Comparison of ENCODE assay signal across 34 cellular contexts in the genomic region with DNA sequence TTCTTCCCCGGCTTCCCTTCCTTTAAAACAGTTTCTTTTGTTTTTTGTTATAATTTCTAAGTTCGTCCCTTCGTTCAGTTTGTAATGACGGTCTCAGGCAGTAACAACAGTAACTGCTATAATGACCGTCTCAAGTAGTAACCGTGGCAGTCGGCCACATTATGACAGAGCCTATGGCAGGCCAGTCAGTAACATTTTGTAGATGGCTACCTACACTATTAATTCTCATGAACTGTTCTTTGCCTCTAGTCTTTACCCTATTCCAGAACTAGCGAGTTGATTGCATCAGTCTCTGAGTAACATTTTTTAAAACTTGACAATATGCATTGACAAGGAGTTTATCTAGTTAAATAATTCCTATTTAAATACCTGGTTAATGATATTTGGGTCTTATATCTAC. TPM values are rescaled to one million over a fixed set of nuclear protein-coding genes. Genes with fewer than 3 reads are reported as not detected.
"Had no signal": no experiment of that assay in that cellular context is flagged by ENCODE, and none has a peak within 500 bp of the region (broad histone marks: within the 10 kb centered on the region; RNA-seq: fewer than 3 reads in every experiment).

No MANE protein-coding gene starts in this region.

- H3K36me3 ChIP-seq: adrenal gland, ascending aorta, breast epithelium, cardiac muscle cell, heart right ventricle, WERI-Rb-1 had no signal

- H3K27ac Mint-ChIP-seq: activated B cell treated with CpG ODN at 0.5 μM for 24 hours; activated CD8-positive, alpha-beta T cell treated with anti-CD3 and anti-CD28 coated beads for 36 hours; activated naive CD4-positive, alpha-beta T cell treated with anti-CD3 and anti-CD28 coated beads for 36 hours; activated naive CD4-positive, alpha-beta T cell treated with anti-CD3 and anti-CD28 coated beads, Interleukin-2, amount 50 U/mL, for 24 hours; activated naive CD8-positive, alpha-beta T cell treated with anti-CD3 and anti-CD28 coated beads for 36 hours; activated naive CD8-positive, alpha-beta T cell treated with anti-CD3 and anti-CD28 coated beads, Interleukin-2, amount 50 U/mL, for 24 hours; activated T-helper 17 cell treated with anti-CD3 and anti-CD28 coated beads, Interleukin-2, amount 50 U/mL, for 72 hours; brain; dendritic cell treated with granulocyte-macrophage colony-stimulating factor and Interleukin-4, amounts not matched to agents 40 ng/mL and 50 ng/mL, for 4 days; endodermal cell; T-helper 17 cell; T-helper 2 cell treated with Interferon-gamma antibody and Interleukin-4, amounts not matched to agents 5 μg/mL and 100 μg/mL, for 36 hours had no signal

- H3K9me3 Mint-ChIP-seq: activated CD8-positive, alpha-beta T cell treated with anti-CD3 and anti-CD28 coated beads for 36 hours; activated naive CD4-positive, alpha-beta T cell treated with anti-CD3 and anti-CD28 coated beads for 36 hours; activated naive CD4-positive, alpha-beta T cell treated with anti-CD3 and anti-CD28 coated beads, Interleukin-2, amount 50 U/mL, for 24 hours; activated naive CD8-positive, alpha-beta T cell treated with anti-CD3 and anti-CD28 coated beads for 36 hours; activated naive CD8-positive, alpha-beta T cell treated with anti-CD3 and anti-CD28 coated beads, Interleukin-2, amount 50 U/mL, for 24 hours; activated T-cell treated with anti-CD3 and anti-CD28 coated beads, Interleukin-2, amount 50 U/mL, for 4 hours; activated T-helper 17 cell treated with anti-CD3 and anti-CD28 coated beads, Interleukin-2, amount 50 U/mL, for 72 hours; central memory CD8-positive, alpha-beta T cell; dendritic cell treated with granulocyte-macrophage colony-stimulating factor and Interleukin-4, amounts not matched to agents 40 ng/mL and 50 ng/mL, for 4 days; endodermal cell; T-helper 2 cell treated with Interferon-gamma antibody and Interleukin-4, amounts not matched to agents 5 μg/mL and 100 μg/mL, for 36 hours had no signal

- H3K27me3 Mint-ChIP-seq: activated B cell treated with CpG ODN at 0.5 μM for 24 hours; activated naive CD4-positive, alpha-beta T cell treated with anti-CD3 and anti-CD28 coated beads, Interleukin-2, amount 50 U/mL, for 24 hours; activated naive CD8-positive, alpha-beta T cell treated with anti-CD3 and anti-CD28 coated beads for 36 hours; activated naive CD8-positive, alpha-beta T cell treated with anti-CD3 and anti-CD28 coated beads, Interleukin-2, amount 50 U/mL, for 24 hours; dendritic cell treated with granulocyte-macrophage colony-stimulating factor and Interleukin-4, amounts not matched to agents 40 ng/mL and 50 ng/mL, for 4 days had no signal

- H3K4me1 Mint-ChIP-seq: activated B cell treated with CpG ODN at 0.5 μM for 24 hours; activated naive CD4-positive, alpha-beta T cell treated with anti-CD3 and anti-CD28 coated beads, Interleukin-2, amount 50 U/mL, for 24 hours; activated naive CD8-positive, alpha-beta T cell treated with anti-CD3 and anti-CD28 coated beads, Interleukin-2, amount 50 U/mL, for 24 hours; activated T-helper 17 cell treated with anti-CD3 and anti-CD28 coated beads, Interleukin-2, amount 50 U/mL, for 72 hours; brain; central memory CD8-positive, alpha-beta T cell had no signal

- H3K4me1 ChIP-seq: adrenal gland, breast epithelium had no signal

- H3K27ac ChIP-seq: adrenal gland, breast epithelium, cardiac muscle cell, coronary artery, dorsolateral prefrontal cortex, heart right ventricle, WERI-Rb-1 had no signal

- H3K9me3 ChIP-seq: adrenal gland, ascending aorta, breast epithelium had no signal

- ATAC-seq: activated CD4-positive, CD25-positive, alpha-beta regulatory T cell treated with anti-CD3 and anti-CD28 coated beads, Interleukin-2, amount 50 U/mL, for 24 hours; activated CD8-positive, alpha-beta T cell treated with anti-CD3 and anti-CD28 coated beads for 36 hours; activated naive CD8-positive, alpha-beta T cell treated with anti-CD3 and anti-CD28 coated beads, Interleukin-2, amount 50 U/mL, for 24 hours; activated T-cell treated with anti-CD3 and anti-CD28 coated beads, Interleukin-2, amount 50 U/mL, for 4 hours; activated T-helper 17 cell treated with anti-CD3 and anti-CD28 coated beads, Interleukin-2, amount 50 U/mL, for 72 hours; esophagus mucosa; heart right ventricle; T-helper 17 cell had no signal

- H3K36me3 Mint-ChIP-seq: activated naive CD4-positive, alpha-beta T cell treated with anti-CD3 and anti-CD28 coated beads, Interleukin-2, amount 50 U/mL, for 24 hours; brain had no signal

- H3K4me3 Mint-ChIP-seq: activated B cell treated with CpG ODN at 0.5 μM for 24 hours; activated CD8-positive, alpha-beta T cell treated with anti-CD3 and anti-CD28 coated beads for 36 hours; activated naive CD4-positive, alpha-beta T cell treated with anti-CD3 and anti-CD28 coated beads for 36 hours; activated naive CD4-positive, alpha-beta T cell treated with anti-CD3 and anti-CD28 coated beads, Interleukin-2, amount 50 U/mL, for 24 hours; activated naive CD8-positive, alpha-beta T cell treated with anti-CD3 and anti-CD28 coated beads for 36 hours; activated naive CD8-positive, alpha-beta T cell treated with anti-CD3 and anti-CD28 coated beads, Interleukin-2, amount 50 U/mL, for 24 hours; activated T-cell treated with anti-CD3 and anti-CD28 coated beads, Interleukin-2, amount 50 U/mL, for 4 hours; activated T-helper 17 cell treated with anti-CD3 and anti-CD28 coated beads, Interleukin-2, amount 50 U/mL, for 72 hours; brain; central memory CD8-positive, alpha-beta T cell; dendritic cell treated with granulocyte-macrophage colony-stimulating factor and Interleukin-4, amounts not matched to agents 40 ng/mL and 50 ng/mL, for 4 days; endodermal cell; T-helper 17 cell; T-helper 2 cell treated with Interferon-gamma antibody and Interleukin-4, amounts not matched to agents 5 μg/mL and 100 μg/mL, for 36 hours had no signal

- H3K4me3 ChIP-seq: adrenal gland, ascending aorta, breast epithelium, cardiac muscle cell, coronary artery, dorsolateral prefrontal cortex, heart right ventricle had no signal

- H3K27me3 ChIP-seq: adrenal gland, ascending aorta, breast epithelium, cardiac muscle cell, heart right ventricle had no signal

- DNase-seq: activated B cell treated with CpG ODN at 0.5 μM for 24 hours; activated CD4-positive, alpha-beta T cell treated with anti-CD3 and anti-CD28 coated beads for 48 hours; activated CD4-positive, alpha-beta T cell treated with anti-CD3 and anti-CD28 coated beads, Interleukin-2, amount 50 U/mL, for 1 hour; activated CD4-positive, alpha-beta T cell treated with anti-CD3 and anti-CD28 coated beads, Interleukin-2, amount 50 U/mL, for 48 hours; activated CD8-positive, alpha-beta memory T cell treated with anti-CD3 and anti-CD28 coated beads for 24 hours; activated CD8-positive, alpha-beta T cell treated with anti-CD3 and anti-CD28 coated beads for 36 hours; activated effector memory CD4-positive, alpha-beta T cell treated with Interleukin-2 at 50 U/mL for 16 hours; activated naive CD4-positive, alpha-beta T cell treated with anti-CD3 and anti-CD28 coated beads for 36 hours; activated naive CD8-positive, alpha-beta T cell treated with anti-CD3 and anti-CD28 coated beads for 36 hours; activated naive CD8-positive, alpha-beta T cell treated with anti-CD3 and anti-CD28 coated beads, Interleukin-2, amount 50 U/mL, for 24 hours; activated T-cell treated with anti-CD3 and anti-CD28 coated beads, Interleukin-2, amount 50 U/mL, for 4 hours; adrenal gland; amygdala; dorsolateral prefrontal cortex; effector memory CD4-positive, alpha-beta T cell; endodermal cell; glutamatergic neuron; heart right ventricle; T-helper 1 cell; T-helper 17 cell; T1000; WERI-Rb-1 had no signal

RNA-seq across cellular contexts. Expression of a gene that starts 43.0 kb away (rescaled TPM):
- total RNA-seq: activated B cell treated with CpG ODN at 0.5 μM for 24 hours had no signal
